ENCODE assay signal across 8 cellular contexts in genomic region chr2:54559593-54560145, GRCh38.
DNase-seq lines count a peak whose midpoint lies in the region; ATAC-seq, FAIRE-seq and TF ChIP-seq lines count a peak whose summit lies in the region.

No MANE protein-coding gene starts in this region.

- dilution Hi-C loops in mammary epithelial cell (cut with HindIII; ENCODE audit: low sequenced_read_pairs): loop anchor here (5.0 kb wide), 1 partner anchor 32 kb away; no protein-coding TSS in a partner anchor

- peak overlapping the region; percentile 94 for H3K4me2 ChIP-seq in OCI-LY3 (ENCODE audit: low read length)
- peak overlapping the region; percentile 87 for H3K4me2 ChIP-seq in mammary epithelial cell (ENCODE audit: insufficient read depth, low read depth, low read length)

- H3K4me1 Mint-ChIP-seq in activated CD4-positive, alpha-beta T cell treated with anti-CD3 and anti-CD28 coated beads, Interleukin-2, amount 10 ng/mL, durations not matched to agents 7 days and 5 days: peaks cover 49% of the 10 kb centered on the region
- peaks cover 65% of the 10 kb centered on the region for H3K4me1 Mint-ChIP-seq in stimulated activated effector memory CD8-positive, alpha-beta T cell treated with anti-CD3 and anti-CD28 coated beads, Interleukin-12 subunit alpha, Interleukin-12 subunit beta, amount 100 ng/mL, for 72 hours

- H3K27ac ChIP-seq in OCI-LY3 (ENCODE audit: low read length) (peak overlapping the region; percentile 49; the same call in 1 of the 2 replicates), mammary epithelial cell (ENCODE audit: insufficient read depth, low read depth, low read length) (peak overlapping the region; percentile 97), kidney (ENCODE audit: low read depth in 2 of 2, low read length in 2 of 2) (peak overlapping the region; percentile 96 to 98)

- H3K4me1 ChIP-seq in OCI-LY3 (ENCODE audit: low read length) (peaks cover 21% of the 10 kb centered on the region), mammary epithelial cell (ENCODE audit: insufficient read depth, low read length) (peaks cover 41% of the 10 kb centered on the region), kidney (ENCODE audit: control insufficient read depth in 1 of 2, insufficient read depth in 1 of 2, low read depth in 1 of 2, low read length in 2 of 2) (peaks cover 29 to 39% of the 10 kb centered on the region in 2 donors)

- intact Hi-C loops in mammary epithelial cell (cut with micrococcal nuclease): loop anchor here (1.0 to 2.0 kb wide), 5 partner anchors 12 to 73 kb away; no protein-coding TSS in a partner anchor
- intact Hi-C loops in kidney (cut with DNase I): no loop called here

- no TSS peak for BruUV-seq in mammary epithelial cell (replicated peaks; lab: Mats Ljungman, UMichigan)

- peak overlapping the region; percentile 54 for H2AFZ ChIP-seq in OCI-LY3 (ENCODE audit: low read depth, low read length)
- no peak overlapping the region for H2AFZ ChIP-seq in mammary epithelial cell (ENCODE audit: low read depth, low read length)

- no peak for TF ChIP-seq CTCF in OCI-LY3 (IDR thresholded peaks at IDR 0.05; ENCODE audit: low read depth, low read length)
- TF ChIP-seq CTCF in mammary epithelial cell (conservative IDR thresholded peaks at IDR 0.05 in 1 of 2, IDR thresholded peaks at IDR 0.05 in 1 of 2; ENCODE audit: extremely low read depth in 1 of 2, insufficient read depth in 1 of 2, low read depth in 1 of 2, low read length in 2 of 2): no peak
- no peak for TF ChIP-seq CTCF in kidney (IDR thresholded peaks at IDR 0.05; ENCODE audit: borderline replicate concordance, extremely low read depth, insufficient read depth)

- DNase-seq in activated CD4-positive, alpha-beta T cell treated with anti-CD3 and anti-CD28 coated beads, Interleukin-2, amount 10 ng/mL, durations not matched to agents 7 days and 5 days: no peak
- no peak for DNase-seq in activated CD4-positive, alpha-beta T cell treated with anti-CD3 and anti-CD28 coated beads for 4 hours
- DNase-seq in mammary epithelial cell (peak; percentile 86), kidney (no peak)
- DNase-seq in stimulated activated effector memory CD8-positive, alpha-beta T cell treated with anti-CD3 and anti-CD28 coated beads, Interleukin-12 subunit alpha, Interleukin-12 subunit beta, amount 100 ng/mL, for 72 hours (ENCODE audit: low spot score in 2 of 2): no peak

- peaks cover 44% of the 10 kb centered on the region for H3K36me3 Mint-ChIP-seq in activated CD4-positive, alpha-beta T cell treated with anti-CD3 and anti-CD28 coated beads, Interleukin-2, amount 10 ng/mL, durations not matched to agents 7 days and 5 days (ENCODE audit: low read depth)
- H3K36me3 Mint-ChIP-seq in stimulated activated effector memory CD8-positive, alpha-beta T cell treated with anti-CD3 and anti-CD28 coated beads, Interleukin-12 subunit alpha, Interleukin-12 subunit beta, amount 100 ng/mL, for 72 hours: peaks cover 7% of the 10 kb centered on the region

- H3K9me3 Mint-ChIP-seq in activated CD4-positive, alpha-beta T cell treated with anti-CD3 and anti-CD28 coated beads, Interleukin-2, amount 10 ng/mL, durations not matched to agents 7 days and 5 days: no peaks in the 10 kb centered on the region
- H3K9me3 Mint-ChIP-seq in stimulated activated effector memory CD8-positive, alpha-beta T cell treated with anti-CD3 and anti-CD28 coated beads, Interleukin-12 subunit alpha, Interleukin-12 subunit beta, amount 100 ng/mL, for 72 hours: no peaks in the 10 kb centered on the region

- peaks cover 14% of the 10 kb centered on the region for H3K79me2 ChIP-seq in OCI-LY3 (ENCODE audit: low read length)
- H3K79me2 ChIP-seq in mammary epithelial cell (ENCODE audit: insufficient read depth, low read length): peaks cover 73% of the 10 kb centered on the region

- H3K4me3 Mint-ChIP-seq in activated CD4-positive, alpha-beta T cell treated with anti-CD3 and anti-CD28 coated beads, Interleukin-2, amount 10 ng/mL, durations not matched to agents 7 days and 5 days: peak overlapping the region; percentile 98
- H3K4me3 Mint-ChIP-seq in stimulated activated effector memory CD8-positive, alpha-beta T cell treated with anti-CD3 and anti-CD28 coated beads, Interleukin-12 subunit alpha, Interleukin-12 subunit beta, amount 100 ng/mL, for 72 hours: peak overlapping the region; percentile 88

- CTCF ChIA-PET in activated CD4-positive, alpha-beta T cell treated with anti-CD3 and anti-CD28 coated beads, Interleukin-2, amount 10 ng/mL, durations not matched to agents 7 days and 5 days (lab: Charles Lee): interaction anchor here (0.6 to 3.7 kb wide), 14 partner anchors 9 to 106 kb away, joined by 3 to 18 read pairs (median 4); no protein-coding TSS in a partner anchor
- CTCF ChIA-PET in mammary epithelial cell (lab: Charles Lee; ENCODE audit: low non-redundant PET): interaction anchor here (0.6 kb wide), 1 partner anchor 41 kb away, joined by 3 read pairs; no protein-coding TSS in a partner anchor

- no peaks in the 10 kb centered on the region for H3K27me3 ChIP-seq in OCI-LY3 (ENCODE audit: low read depth, low read length)
- H3K27me3 ChIP-seq in mammary epithelial cell (ENCODE audit: insufficient read depth, low read length): no peaks in the 10 kb centered on the region

- in situ Hi-C loops in mammary epithelial cell (cut with MboI; ENCODE audit: low sequenced_read_pairs in 2 of 2): no loop called here

- H3K9ac ChIP-seq in OCI-LY3 (ENCODE audit: low read length) (peak overlapping the region; percentile 81), mammary epithelial cell (ENCODE audit: insufficient read depth, low read length) (peak overlapping the region; percentile 97), kidney (ENCODE audit: low read length in 2 of 2) (peak overlapping the region; percentile 92 to 97)

- ATAC-seq in stimulated activated effector memory CD8-positive, alpha-beta T cell treated with anti-CD3 and anti-CD28 coated beads, Interleukin-12 subunit alpha, Interleukin-12 subunit beta, amount 100 ng/mL, for 72 hours: no peak
- no peak for ATAC-seq in HG03342 (IDR thresholded peaks at IDR 0.05; ENCODE audit: unreplicated experiment)
- ATAC-seq in HG02623 (IDR thresholded peaks at IDR 0.05; ENCODE audit: unreplicated experiment): no peak

- WGBS in mammary epithelial cell (ENCODE audit: low coverage, missing lambda C conversion rate): 5% methylated on average over 9 of the region's 9 CpGs

- no peaks in the 10 kb centered on the region for H3K9me3 ChIP-seq in OCI-LY3 (ENCODE audit: insufficient read depth, low read length)
- no peaks in the 10 kb centered on the region for H3K9me3 ChIP-seq in mammary epithelial cell (replicated peaks; ENCODE audit: insufficient read depth, low read length)
- no peaks in the 10 kb centered on the region for H3K9me3 ChIP-seq in kidney (ENCODE audit: control insufficient read depth in 1 of 2, low read length in 2 of 2)

- H3K36me3 ChIP-seq in OCI-LY3 (replicated peaks; ENCODE audit: low read depth, low read length): no peaks in the 10 kb centered on the region
- no peaks in the 10 kb centered on the region for H3K36me3 ChIP-seq in mammary epithelial cell (ENCODE audit: insufficient read depth, low read length)
- H3K36me3 ChIP-seq in kidney (ENCODE audit: control insufficient read depth in 1 of 2, insufficient read depth in 2 of 2, low read length in 2 of 2): no peaks in the 10 kb centered on the region

- no peak for FAIRE-seq in kidney (lab: Jason Lieb, UNC)

- H3K4me3 ChIP-seq in OCI-LY3 (ENCODE audit: low read length) (peak overlapping the region; percentile 97), mammary epithelial cell (replicated peaks in 1 of 3; ENCODE audit: insufficient read depth in 1 of 3, low read depth in 2 of 3, low read length in 3 of 3) (peak overlapping the region; percentile 75 to 87 (median 80)), kidney (ENCODE audit: low read length in 2 of 2) (peak overlapping the region; percentile 91 to 92)

- peak overlapping the region; percentile 92 for H3K27ac Mint-ChIP-seq in activated CD4-positive, alpha-beta T cell treated with anti-CD3 and anti-CD28 coated beads, Interleukin-2, amount 10 ng/mL, durations not matched to agents 7 days and 5 days
- peak overlapping the region; percentile 97 for H3K27ac Mint-ChIP-seq in stimulated activated effector memory CD8-positive, alpha-beta T cell treated with anti-CD3 and anti-CD28 coated beads, Interleukin-12 subunit alpha, Interleukin-12 subunit beta, amount 100 ng/mL, for 72 hours

- POLR2A ChIA-PET in activated CD4-positive, alpha-beta T cell treated with anti-CD3 and anti-CD28 coated beads, Interleukin-2, amount 10 ng/mL, durations not matched to agents 7 days and 5 days (lab: Charles Lee): interaction anchor here (0.6 to 2.0 kb wide), 4 partner anchors 9 to 590 kb away, joined by 3 to 7 read pairs (median 6); no protein-coding TSS in a partner anchor

- H4K20me1 ChIP-seq in OCI-LY3 (ENCODE audit: insufficient read depth, low read length) (no peaks in the 10 kb centered on the region), mammary epithelial cell (ENCODE audit: insufficient read depth, low read length) (no peaks in the 10 kb centered on the region)

- peaks cover 2% of the 10 kb centered on the region for H3K27me3 Mint-ChIP-seq in activated CD4-positive, alpha-beta T cell treated with anti-CD3 and anti-CD28 coated beads, Interleukin-2, amount 10 ng/mL, durations not matched to agents 7 days and 5 days
